ENCODE assay signal across 21 cellular contexts in genomic region chr16:29667755-29668154, GRCh38. TPM values are rescaled to one million over a fixed set of nuclear protein-coding genes. Genes with fewer than 3 reads are reported as not detected.
A peak's percentile ranks its signal among the peaks of the same experiment; 100 is the strongest.
DNase-seq lines count a peak whose midpoint lies in the region; ATAC-seq and TF ChIP-seq lines count a peak whose summit lies in the region.
"Had no signal": no experiment of that assay in that cellular context is flagged by ENCODE, and none has a peak within 500 bp of the region (broad histone marks: within the 10 kb centered on the region; RNA-seq: fewer than 3 reads in every experiment).

No MANE protein-coding gene starts in this region.

- no peaks in the 10 kb centered on the region for H3K36me3 ChIP-seq in GM23338 (ENCODE audit: insufficient read depth)
- no peaks in the 10 kb centered on the region for H3K36me3 ChIP-seq in neuronal stem cell (replicated peaks in 1 of 2; ENCODE audit: control insufficient read depth in 2 of 2, insufficient read depth in 2 of 2, low read length in 2 of 2)
- H3K36me3 ChIP-seq: adrenal gland, breast epithelium, left lung, upper lobe of right lung had no signal

- peak overlapping the region; percentile 59 for H3K14ac ChIP-seq in neuronal stem cell (ENCODE audit: low read length)

- no peak overlapping the region for H2BK120ac ChIP-seq in neuronal stem cell (ENCODE audit: low read depth, low read length)

- H3K79me1 ChIP-seq in neuronal stem cell (ENCODE audit: low read depth, low read length) = peaks cover 3% of the 10 kb centered on the region

- H4K91ac ChIP-seq in neuronal stem cell (ENCODE audit: low read depth, low read length, poor library complexity) = peak overlapping the region; percentile 34

- no peak overlapping the region for H3K27ac ChIP-seq in GM23338 (ENCODE audit: low read depth)
- no peak overlapping the region for H3K27ac ChIP-seq in neuronal stem cell (replicated peaks; ENCODE audit: low read length)
- H3K27ac ChIP-seq: 22Rv1, adrenal gland, breast epithelium had no signal

- H3K9me3 Mint-ChIP-seq in T-helper 2 cell treated with Interferon-gamma antibody and Interleukin-4, amounts not matched to agents 5 μg/mL and 100 μg/mL, for 36 hours = no peaks in the 10 kb centered on the region
- H3K9me3 Mint-ChIP-seq in GM23338 = no peaks in the 10 kb centered on the region
- no peaks in the 10 kb centered on the region for H3K9me3 Mint-ChIP-seq in central memory CD8-positive, alpha-beta T cell

- H3K4me2 ChIP-seq in GM23338 (0 out of 2 replicates have a peak overlapping the region, but pooled peaks have one; percentile 86), neuronal stem cell (ENCODE audit: insufficient read depth, low read length, poor library complexity, severe bottlenecking) (no peak overlapping the region)

- peak overlapping the region; percentile 38 for H3K18ac ChIP-seq in neuronal stem cell (ENCODE audit: low read length)

- H3F3A ChIP-seq in GM23338 (replicated peaks; ENCODE audit: low read depth) = peaks cover 13% of the 10 kb centered on the region; the same call in 1 of the 2 replicates

- no CpG with 5 or more reads among the region's 12 CpGs for WGBS in neuronal stem cell (ENCODE audit: extremely low coverage in 2 of 2, insufficient read length in 2 of 2, insufficient replicate concordance in 1 of 2), 2 donors

- H2AK5ac ChIP-seq in neuronal stem cell (ENCODE audit: low read depth, low read length) = peak overlapping the region; percentile 86

- DNase-seq in T-helper 2 cell treated with Interferon-gamma antibody and Interleukin-4, amounts not matched to agents 5 μg/mL and 100 μg/mL, for 36 hours (ENCODE audit: low spot score) = no peak
- no peak for DNase-seq in T-helper 2 cell
- DNase-seq in GM23338 (ENCODE audit: low spot score) = no peak
- no peak for DNase-seq in central memory CD8-positive, alpha-beta T cell (ENCODE audit: low spot score in 2 of 2)
- no peak for DNase-seq in neuronal stem cell (ENCODE audit: low spot score)
- DNase-seq in GDM1 (lab: John Stamatoyannopoulos, UW) = no peak
- DNase-seq: activated CD4-positive, alpha-beta T cell treated with anti-CD3 and anti-CD28 coated beads for 36 hours; adrenal gland; cortex of kidney; IMR-90; left lung; NCI-H2171 treated with DMSO at 0.1 percent for 48 hours; NCI-H526; occipital lobe; retina; stimulated activated CD8-positive, alpha-beta memory T cell treated with anti-CD3 and anti-CD28 coated beads, Interleukin-4, amount 100 ng/mL, for 48 hours; upper lobe of right lung had no signal

- H3K23ac ChIP-seq in neuronal stem cell (ENCODE audit: low read depth, low read length, poor library complexity) = peak overlapping the region; percentile 90

- H3K27me3 ChIP-seq in GM23338 (ENCODE audit: insufficient read depth) = no peaks in the 10 kb centered on the region
- H3K27me3 ChIP-seq in neuronal stem cell (ENCODE audit: control insufficient read depth in 3 of 3, insufficient read depth in 3 of 3, low read depth in 1 of 3, low read length in 3 of 3) = no peaks in the 10 kb centered on the region
- H3K27me3 ChIP-seq: breast epithelium, left lung, upper lobe of right lung had no signal

- no peak overlapping the region for H3K27ac Mint-ChIP-seq in T-helper 2 cell treated with Interferon-gamma antibody and Interleukin-4, amounts not matched to agents 5 μg/mL and 100 μg/mL, for 36 hours
- H3K27ac Mint-ChIP-seq in GM23338 = no peak overlapping the region
- H3K27ac Mint-ChIP-seq in central memory CD8-positive, alpha-beta T cell (ENCODE audit: low read depth) = no peak overlapping the region
- H3K27ac Mint-ChIP-seq: activated CD4-positive, alpha-beta T cell treated with anti-CD3 and anti-CD28 coated beads for 36 hours had no signal

- peak overlapping the region; percentile 93 for H2BK12ac ChIP-seq in neuronal stem cell (ENCODE audit: low read length)

- H3K4me1 Mint-ChIP-seq in T-helper 2 cell treated with Interferon-gamma antibody and Interleukin-4, amounts not matched to agents 5 μg/mL and 100 μg/mL, for 36 hours (ENCODE audit: low read depth) = peaks cover 27% of the 10 kb centered on the region
- peaks cover 32% of the 10 kb centered on the region for H3K4me1 Mint-ChIP-seq in GM23338
- peaks cover 62% of the 10 kb centered on the region for H3K4me1 Mint-ChIP-seq in central memory CD8-positive, alpha-beta T cell

- H4K8ac ChIP-seq in neuronal stem cell (ENCODE audit: low read depth, low read length) = no peak overlapping the region

- H2BK5ac ChIP-seq in neuronal stem cell (ENCODE audit: low read length) = no peak overlapping the region

- no peaks in the 10 kb centered on the region for H3K27me3 Mint-ChIP-seq in T-helper 2 cell treated with Interferon-gamma antibody and Interleukin-4, amounts not matched to agents 5 μg/mL and 100 μg/mL, for 36 hours (ENCODE audit: low read depth)
- peaks cover 11% of the 10 kb centered on the region for H3K27me3 Mint-ChIP-seq in GM23338 (ENCODE audit: insufficient read depth, low read depth, poor library complexity)
- no peaks in the 10 kb centered on the region for H3K27me3 Mint-ChIP-seq in central memory CD8-positive, alpha-beta T cell
- H3K27me3 Mint-ChIP-seq: activated CD4-positive, alpha-beta T cell treated with anti-CD3 and anti-CD28 coated beads for 36 hours had no signal

- H3K79me2 ChIP-seq in GM23338 (replicated peaks; ENCODE audit: insufficient read depth) = no peaks in the 10 kb centered on the region

- peaks cover 74% of the 10 kb centered on the region for H3K36me3 Mint-ChIP-seq in T-helper 2 cell treated with Interferon-gamma antibody and Interleukin-4, amounts not matched to agents 5 μg/mL and 100 μg/mL, for 36 hours (ENCODE audit: low read depth)
- H3K36me3 Mint-ChIP-seq in GM23338 (ENCODE audit: low read depth) = no peaks in the 10 kb centered on the region
- peaks cover 67% of the 10 kb centered on the region for H3K36me3 Mint-ChIP-seq in central memory CD8-positive, alpha-beta T cell (ENCODE audit: insufficient read depth)

- no peak for TF ChIP-seq CTCF in GM23338 (conservative IDR thresholded peaks at IDR 0.05; ENCODE audit: low read depth in 2 of 2)

- H3K9ac ChIP-seq in neuronal stem cell (ENCODE audit: low read depth, low read length, poor library complexity) = peak overlapping the region; percentile 87

- ATAC-seq in GM23338 = no peak
- no peak for ATAC-seq in central memory CD8-positive, alpha-beta T cell (replicated peaks; ENCODE audit: extremely low read depth, poor library complexity, severe bottlenecking)
- no peak for ATAC-seq in HG03196 (IDR thresholded peaks at IDR 0.05; ENCODE audit: unreplicated experiment)
- no peak for ATAC-seq in HG03521 (IDR thresholded peaks at IDR 0.05; ENCODE audit: unreplicated experiment)
- ATAC-seq: activated CD4-positive, alpha-beta T cell treated with anti-CD3 and anti-CD28 coated beads for 36 hours; left lung; upper lobe of right lung had no signal

- H2BK15ac ChIP-seq in neuronal stem cell (ENCODE audit: low read length) = peak overlapping the region; percentile 4

- no peaks in the 10 kb centered on the region for H3K9me3 ChIP-seq in neuronal stem cell (replicated peaks in 1 of 2; ENCODE audit: control insufficient read depth in 2 of 2, insufficient read depth in 1 of 2, low read depth in 1 of 2, low read length in 2 of 2)
- H3K9me3 ChIP-seq: adrenal gland, breast epithelium, left lung, upper lobe of right lung had no signal

- peak overlapping the region; percentile 94 for H3K4ac ChIP-seq in neuronal stem cell (ENCODE audit: low read length)

- H3K9me2 ChIP-seq in GM23338 (ENCODE audit: insufficient read depth) = no peaks in the 10 kb centered on the region

- no peak overlapping the region for H3K4me3 ChIP-seq in GM23338
- no peak overlapping the region for H3K4me3 ChIP-seq in neuronal stem cell (ENCODE audit: low read length in 2 of 2)
- H3K4me3 ChIP-seq: adrenal gland, breast epithelium had no signal

- peaks cover 18% of the 10 kb centered on the region for H3K4me1 ChIP-seq in GM23338 (ENCODE audit: insufficient read depth)
- H3K4me1 ChIP-seq in neuronal stem cell (ENCODE audit: control insufficient read depth in 2 of 2, insufficient read depth in 1 of 2, low read depth in 1 of 2, low read length in 2 of 2) = peaks cover 13 to 31% of the 10 kb centered on the region in 2 donors
- H3K4me1 ChIP-seq: adrenal gland, breast epithelium, upper lobe of right lung had no signal

- H2AFZ ChIP-seq in GM23338 (no peak overlapping the region), neuronal stem cell (ENCODE audit: low read length) (no peak overlapping the region)

- no peaks in the 10 kb centered on the region for H4K20me1 ChIP-seq in GM23338 (replicated peaks; ENCODE audit: insufficient read depth)

- peak overlapping the region; percentile 54 for H3K4me3 Mint-ChIP-seq in T-helper 2 cell treated with Interferon-gamma antibody and Interleukin-4, amounts not matched to agents 5 μg/mL and 100 μg/mL, for 36 hours
- no peak overlapping the region for H3K4me3 Mint-ChIP-seq in GM23338
- H3K4me3 Mint-ChIP-seq in central memory CD8-positive, alpha-beta T cell = peak overlapping the region; percentile 94

TF ChIP-seq in GM23338, 12 proteins besides CTCF, POLR2A, EP300 and RAD21:
- no peak for TF ChIP-seq ZNF331 (CRISPR knock-in tag; IDR thresholded peaks at IDR 0.05; ENCODE audit: low read depth)
- no peak for TF ChIP-seq ETS1 (IDR thresholded peaks at IDR 0.05)
- TF ChIP-seq ZNF114 (CRISPR knock-in tag; IDR thresholded peaks at IDR 0.05) = no peak
- no peak for TF ChIP-seq EZH2phosphoT487 (IDR thresholded peaks at IDR 0.05; ENCODE audit: unreplicated experiment)
- TF ChIP-seq JUNB (IDR thresholded peaks at IDR 0.05; ENCODE audit: unreplicated experiment) = no peak
- no peak for TF ChIP-seq NANOG (IDR thresholded peaks at IDR 0.05; ENCODE audit: borderline replicate concordance)
TF ChIP-seq in GM23338: peak in this region for 0.

RNA-seq across cellular contexts. Expression of gene SPN, which starts 4.7 kb away (rescaled TPM):
- total RNA-seq in GM23338 (2014; rRNA removed; shearing (Covaris generic)) = 2.1 and 2.3 TPM in 2 replicates
- polyA plus RNA-seq in GM23338 (2016; fragmentation: Nextera tagmentation; extraction: Ambion mirVana) = 0.52 and 0.82 TPM in 2 replicates
- polyA plus RNA-seq in neuronal stem cell (2013, experiment 1 of 2) = 0.25 TPM
- polyA plus RNA-seq in neuronal stem cell (2013, experiment 2 of 2) = 0.17 TPM
- total RNA-seq: IMR-90 had no signal
- polyA plus RNA-seq: IMR-90 had no signal

RNA-seq across cellular contexts. Expression of gene QPRT, which starts 11.2 kb away (rescaled TPM):
- 102 and 128 TPM in 2 replicates for total RNA-seq in GM23338 (2014; rRNA removed; shearing (Covaris generic))
- 65.4 and 79.1 TPM in 2 replicates for polyA plus RNA-seq in GM23338 (2016; fragmentation: Nextera tagmentation; extraction: Ambion mirVana)
- 165 TPM for polyA plus RNA-seq in neuronal stem cell (2013, experiment 1 of 2)
- polyA plus RNA-seq in neuronal stem cell (2013, experiment 2 of 2) = 168 TPM
